Comparison of ENCODE assay signal across 17 cellular contexts in the genomic region with DNA sequence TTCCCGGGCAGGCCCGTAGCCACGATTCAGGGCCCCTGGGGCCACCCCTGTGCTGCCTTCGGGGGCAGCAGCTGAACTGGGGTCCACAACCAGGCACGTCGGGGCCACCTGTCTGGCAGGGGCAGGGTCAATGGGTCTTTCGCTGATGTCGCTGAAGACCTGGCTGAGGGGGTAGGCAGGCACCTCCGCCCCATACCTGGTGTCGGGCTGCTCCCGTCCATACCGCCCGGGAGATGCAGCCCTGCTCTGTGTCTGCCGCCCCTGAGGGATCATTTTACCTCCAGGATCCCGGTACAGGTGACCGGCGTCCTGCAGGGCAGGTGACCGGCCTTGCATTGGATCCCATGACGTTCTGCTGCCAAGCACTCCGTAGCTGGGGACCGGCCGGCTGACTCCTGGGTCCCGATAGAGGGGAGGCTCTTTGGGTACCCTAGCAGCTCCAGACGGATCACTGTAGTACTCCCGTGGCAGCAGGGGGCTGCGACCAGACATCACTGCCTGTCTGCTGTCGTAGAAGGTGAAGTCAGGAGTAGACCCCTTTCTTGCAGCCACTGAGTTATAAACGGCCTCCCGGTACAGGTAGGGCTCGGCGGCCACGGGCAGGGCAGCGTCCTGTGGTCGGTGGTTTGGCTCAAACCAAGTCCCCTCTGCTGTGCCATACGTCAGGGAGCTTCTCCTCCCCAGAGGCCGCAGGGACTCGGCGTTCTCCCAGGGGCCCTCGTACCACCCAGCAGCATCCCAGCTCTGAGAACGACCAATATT.
DNase-seq lines count a peak whose midpoint lies in the region; ATAC-seq and TF ChIP-seq lines count a peak whose summit lies in the region.
"Had no signal": no experiment of that assay in that cellular context is flagged by ENCODE, and none has a peak within 500 bp of the region (broad histone marks: within the 10 kb centered on the region; RNA-seq: fewer than 3 reads in every experiment).

No MANE protein-coding gene starts in this region.

- ATAC-seq in heart left ventricle (no peak), left cardiac atrium (no peak), thoracic aorta (ENCODE audit: insufficient number of reproducible peaks, low FRiP score, low read depth) (no peak), left lobe of liver (no peak)

- peaks cover 0 to 17% (median 9%) of the 10 kb centered on the region in 9 donors for H3K36me3 ChIP-seq in heart left ventricle
- peaks cover 5% of the 10 kb centered on the region for H3K36me3 ChIP-seq in mesendoderm (ENCODE audit: control insufficient read depth, insufficient read depth, low read length)
- H3K36me3 ChIP-seq in thoracic aorta: no peaks in the 10 kb centered on the region

- no peaks in the 10 kb centered on the region for H3K9me3 ChIP-seq in heart left ventricle
- no peaks in the 10 kb centered on the region for H3K9me3 ChIP-seq in thoracic aorta
- H3K9me3 ChIP-seq: HAP-1 had no signal

- TF ChIP-seq CTCF in heart left ventricle (IDR thresholded peaks at IDR 0.05) (no peak), chondrocyte (IDR thresholded peaks at IDR 0.05) (no peak), thoracic aorta (IDR thresholded peaks at IDR 0.05) (no peak)

- no peaks in the 10 kb centered on the region for H3K27me3 Mint-ChIP-seq in chondrocyte (ENCODE audit: low read depth)

- WGBS in heart left ventricle, 4 donors: 87 to 92% (median 90%) methylated on average over 26 to 40 of the region's 40 CpGs
- WGBS in mesendoderm (ENCODE audit: extremely low coverage, insufficient coverage, low lambda C conversion rate): no CpG with 5 or more reads among the region's 40 CpGs

- no peak overlapping the region for H3K9ac ChIP-seq in mesendoderm (ENCODE audit: low read length)

- no peak overlapping the region for H2AK5ac ChIP-seq in mesendoderm (ENCODE audit: low read length)

- H3K4me1 ChIP-seq in heart left ventricle (peaks cover 3 to 71% (median 39%) of the 10 kb centered on the region in 12 donors), mesendoderm (ENCODE audit: control insufficient read depth, low read depth, low read length) (no peaks in the 10 kb centered on the region), thoracic aorta (ENCODE audit: control insufficient read depth in 1 of 2, low read depth in 2 of 2) (peaks cover 32 to 94% of the 10 kb centered on the region in 2 donors)

- H2BK120ac ChIP-seq in mesendoderm (ENCODE audit: low read depth, low read length): no peak overlapping the region

- H3K9me3 Mint-ChIP-seq in chondrocyte (ENCODE audit: low read depth): no peaks in the 10 kb centered on the region
- H3K9me3 Mint-ChIP-seq: CD4-positive, alpha-beta memory T cell had no signal

- peaks cover 73% of the 10 kb centered on the region for H3K4me1 Mint-ChIP-seq in chondrocyte (ENCODE audit: low read depth)

- H2BK5ac ChIP-seq in mesendoderm (ENCODE audit: low read length): no peak overlapping the region

- H3K23ac ChIP-seq in mesendoderm (ENCODE audit: low read length): no peak overlapping the region

- peaks cover 39% of the 10 kb centered on the region for H3K79me1 ChIP-seq in mesendoderm (ENCODE audit: low read length)

- peak overlapping the region; percentile 15 for H3K56ac ChIP-seq in mesendoderm (ENCODE audit: low read length)

- H3K4me3 Mint-ChIP-seq in chondrocyte (ENCODE audit: unreplicated experiment): no peak overlapping the region
- H3K4me3 Mint-ChIP-seq: CD4-positive, alpha-beta memory T cell had no signal

- no peak overlapping the region for H3K4me3 ChIP-seq in heart left ventricle
- H3K4me3 ChIP-seq in mesendoderm (ENCODE audit: low read length): no peak overlapping the region
- H3K4me3 ChIP-seq in thoracic aorta: no peak overlapping the region
- H3K4me3 ChIP-seq: HAP-1 had no signal

- no peak for TF ChIP-seq POLR2A in heart left ventricle (IDR thresholded peaks at IDR 0.05)

- peaks cover 85% of the 10 kb centered on the region for H3K79me2 ChIP-seq in mesendoderm (ENCODE audit: control insufficient read depth, insufficient read depth, low read length)

- H3K4me2 ChIP-seq in mesendoderm (ENCODE audit: low read length): no peak overlapping the region

- no peak overlapping the region for H3K4ac ChIP-seq in mesendoderm (ENCODE audit: low read depth, low read length)

- DNase-seq in heart left ventricle: peak in 2 of 5 donors; percentile 21 to 22
- DNase-seq in left cardiac atrium: no peak
- DNase-seq in chondrocyte (ENCODE audit: low spot score): peak; percentile 88
- no peak for DNase-seq in mesendoderm
- DNase-seq in thoracic aorta (ENCODE audit: low spot score): no peak
- no peak for DNase-seq in left lobe of liver (ENCODE audit: low spot score)
- no peak for DNase-seq in GF-D8 (lab: John Stamatoyannopoulos, UW)
- DNase-seq in dedifferentiated amniotic fluid mesenchymal stem cell (ENCODE audit: extremely low spot score): no peak
- DNase-seq: 8988T; Calu3; CD4-positive, alpha-beta memory T cell; DMS53; NCI-H1417 treated with DMSO at 0.1 percent for 48 hours; NCI-H1930; NCI-H69; OCI-M1 had no signal

- H4K5ac ChIP-seq in mesendoderm (ENCODE audit: low read length): no peak overlapping the region

- no peak overlapping the region for H3K27ac Mint-ChIP-seq in chondrocyte (ENCODE audit: unreplicated experiment)
- H3K27ac Mint-ChIP-seq: CD4-positive, alpha-beta memory T cell had no signal

- H3K27ac ChIP-seq in heart left ventricle (peak overlapping the region in 8 of 12 donors; percentile 6 to 79 (median 58)), mesendoderm (ENCODE audit: low read depth, low read length) (no peak overlapping the region), thoracic aorta (peak overlapping the region; percentile 58 to 62)

- H3K27me3 ChIP-seq in heart left ventricle: no peaks in the 10 kb centered on the region
- no peaks in the 10 kb centered on the region for H3K27me3 ChIP-seq in mesendoderm (ENCODE audit: insufficient read depth, low read length, poor library complexity)
- no peaks in the 10 kb centered on the region for H3K27me3 ChIP-seq in thoracic aorta (replicated peaks; ENCODE audit: insufficient read depth)

- no peak overlapping the region for H2BK15ac ChIP-seq in mesendoderm (replicated peaks; ENCODE audit: low read depth)

- no peak overlapping the region for H4K8ac ChIP-seq in mesendoderm (ENCODE audit: low read depth, low read length)

- no peak overlapping the region for H3K18ac ChIP-seq in mesendoderm (ENCODE audit: low read length)

- intact Hi-C loops in heart left ventricle (cut with DNase I) (no loop called here), left cardiac atrium (cut with DNase I) (no loop called here)

- H3K36me3 Mint-ChIP-seq in chondrocyte (ENCODE audit: low read depth): peaks cover 7% of the 10 kb centered on the region
- H3K36me3 Mint-ChIP-seq: CD4-positive, alpha-beta memory T cell had no signal
